Comparison of ENCODE assay signal across 12 cellular contexts in genomic region chr3:27281671-27282150, GRCh38.
"Had no signal": no experiment of that assay in that cellular context is flagged by ENCODE, and none has a peak within 500 bp of the region (broad histone marks: within the 10 kb centered on the region; RNA-seq: fewer than 3 reads in every experiment).

No MANE protein-coding gene starts in this region.

- H3K4me1 Mint-ChIP-seq: naive B cell had no signal

- H3K27ac Mint-ChIP-seq: activated CD8-positive, alpha-beta T cell treated with anti-CD3 and anti-CD28 coated beads for 36 hours; activated T-cell treated with anti-CD3 and anti-CD28 coated beads, Interleukin-2, amount 50 U/mL, for 72 hours; mesothelial cell of epicardium had no signal

- DNase-seq: activated CD4-positive, alpha-beta T cell treated with anti-CD3 and anti-CD28 coated beads for 1 hour; activated CD8-positive, alpha-beta memory T cell treated with anti-CD3 and anti-CD28 coated beads, Interleukin-2, amount 50 U/mL, for 4 hours; activated CD8-positive, alpha-beta T cell treated with anti-CD3 and anti-CD28 coated beads for 36 hours; activated T-cell treated with anti-CD3 and anti-CD28 coated beads, Interleukin-2, amount 50 U/mL, for 72 hours; colonic mucosa; effector CD4-positive, alpha-beta T cell; foreskin keratinocyte; islet precursor cell; lower lobe of right lung; naive B cell; retina had no signal

- H3K27me3 Mint-ChIP-seq: activated CD8-positive, alpha-beta T cell treated with anti-CD3 and anti-CD28 coated beads for 36 hours; naive B cell had no signal

- ATAC-seq: activated CD8-positive, alpha-beta T cell treated with anti-CD3 and anti-CD28 coated beads for 36 hours; activated T-cell treated with anti-CD3 and anti-CD28 coated beads, Interleukin-2, amount 50 U/mL, for 72 hours; foreskin keratinocyte; lower lobe of right lung had no signal

- H3K9me3 Mint-ChIP-seq: activated CD8-positive, alpha-beta T cell treated with anti-CD3 and anti-CD28 coated beads for 36 hours had no signal

- H3K4me3 Mint-ChIP-seq: activated CD8-positive, alpha-beta T cell treated with anti-CD3 and anti-CD28 coated beads for 36 hours; activated T-cell treated with anti-CD3 and anti-CD28 coated beads, Interleukin-2, amount 50 U/mL, for 72 hours; mesothelial cell of epicardium; naive B cell had no signal
